In the genomic region with DNA sequence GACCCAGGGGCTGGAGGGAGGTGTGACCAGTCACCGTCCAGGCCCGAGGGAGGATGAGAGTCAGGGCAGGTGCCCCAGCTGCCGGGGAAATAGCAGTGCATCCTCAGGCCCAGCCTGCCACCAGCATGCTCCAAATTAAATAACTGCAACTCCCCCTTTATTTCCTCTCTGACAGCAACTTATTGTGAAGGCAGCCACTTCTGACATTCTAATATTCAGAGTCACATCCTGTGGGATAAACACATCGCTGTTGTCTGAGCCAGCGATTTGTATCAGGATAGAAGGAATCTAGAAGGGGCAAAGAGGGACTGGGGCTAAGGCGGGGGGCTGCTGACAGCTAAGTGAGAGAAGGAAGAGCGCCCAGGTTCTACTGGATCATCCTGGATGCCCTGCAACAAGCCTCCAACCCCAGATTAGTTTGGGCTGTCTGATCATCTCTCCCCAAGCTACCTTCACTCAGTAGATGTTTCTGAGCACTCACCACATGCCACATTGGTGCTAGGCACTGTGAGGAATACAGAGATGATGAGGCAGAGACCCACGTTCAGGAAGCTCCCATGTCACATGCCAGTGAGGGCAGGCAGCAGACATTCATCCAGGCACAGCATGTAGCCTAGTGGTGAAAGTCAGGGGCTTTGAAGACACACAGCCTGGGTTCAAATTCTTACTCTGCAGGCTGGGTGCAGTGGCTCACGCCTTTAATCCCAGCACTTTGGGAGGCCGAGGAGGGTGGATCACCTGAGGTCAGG, we compare ENCODE assay signal across 1 cellular context.
TF ChIP-seq lines count a peak whose summit lies in the region.

No MANE protein-coding gene starts in this region.

TF ChIP-seq in IMR-90, 13 proteins besides CTCF, POLR2A, EP300 and RAD21:
- no peak for TF ChIP-seq NFE2L2 (IDR thresholded peaks at IDR 0.05; ENCODE audit: low read depth, low read length)
- TF ChIP-seq CHD1 (IDR thresholded peaks at IDR 0.05; ENCODE audit: low read depth, low read length), result no peak
- no peak for TF ChIP-seq MAFK (IDR thresholded peaks at IDR 0.05; ENCODE audit: low read depth, low read length)
- TF ChIP-seq SMC3 (IDR thresholded peaks at IDR 0.05; ENCODE audit: low read depth, low read length), result no peak
- no peak for TF ChIP-seq CEBPB (IDR thresholded peaks at IDR 0.05; ENCODE audit: low read depth, low read length)
- TF ChIP-seq RFX5 (IDR thresholded peaks at IDR 0.05; ENCODE audit: low read depth, low read length), result no peak
- no peak for TF ChIP-seq FOS (IDR thresholded peaks at IDR 0.05; ENCODE audit: low read depth, low read length)
- no peak for TF ChIP-seq RCOR1 (IDR thresholded peaks at IDR 0.05; ENCODE audit: insufficient replicate concordance, low read length)
- TF ChIP-seq, protein P1, sequence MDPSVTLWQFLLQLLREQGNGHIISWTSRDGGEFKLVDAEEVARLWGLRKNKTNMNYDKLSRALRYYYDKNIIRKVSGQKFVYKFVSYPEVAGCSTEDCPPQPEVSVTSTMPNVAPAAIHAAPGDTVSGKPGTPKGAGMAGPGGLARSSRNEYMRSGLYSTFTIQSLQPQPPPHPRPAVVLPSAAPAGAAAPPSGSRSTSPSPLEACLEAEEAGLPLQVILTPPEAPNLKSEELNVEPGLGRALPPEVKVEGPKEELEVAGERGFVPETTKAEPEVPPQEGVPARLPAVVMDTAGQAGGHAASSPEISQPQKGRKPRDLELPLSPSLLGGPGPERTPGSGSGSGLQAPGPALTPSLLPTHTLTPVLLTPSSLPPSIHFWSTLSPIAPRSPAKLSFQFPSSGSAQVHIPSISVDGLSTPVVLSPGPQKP (IDR thresholded peaks at IDR 0.05; ENCODE audit: borderline replicate concordance, low read depth, low read length), result no peak
- TF ChIP-seq, protein P2, sequence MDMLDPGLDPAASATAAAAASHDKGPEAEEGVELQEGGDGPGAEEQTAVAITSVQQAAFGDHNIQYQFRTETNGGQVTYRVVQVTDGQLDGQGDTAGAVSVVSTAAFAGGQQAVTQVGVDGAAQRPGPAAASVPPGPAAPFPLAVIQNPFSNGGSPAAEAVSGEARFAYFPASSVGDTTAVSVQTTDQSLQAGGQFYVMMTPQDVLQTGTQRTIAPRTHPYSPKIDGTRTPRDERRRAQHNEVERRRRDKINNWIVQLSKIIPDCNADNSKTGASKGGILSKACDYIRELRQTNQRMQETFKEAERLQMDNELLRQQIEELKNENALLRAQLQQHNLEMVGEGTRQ (IDR thresholded peaks at IDR 0.05; ENCODE audit: low read depth, low read length), result no peak
- TF ChIP-seq MAZ (IDR thresholded peaks at IDR 0.05; ENCODE audit: borderline replicate concordance, low read depth, low read length), result no peak
- TF ChIP-seq MXI1 (IDR thresholded peaks at IDR 0.05; ENCODE audit: borderline replicate concordance, low read depth, low read length), result no peak
- no peak for TF ChIP-seq BHLHE40 (IDR thresholded peaks at IDR 0.05; ENCODE audit: low read depth, low read length)
TF ChIP-seq in IMR-90: peak in this region for 0.
